Comparison of ENCODE assay signal across 7 cellular contexts in the genomic region with DNA sequence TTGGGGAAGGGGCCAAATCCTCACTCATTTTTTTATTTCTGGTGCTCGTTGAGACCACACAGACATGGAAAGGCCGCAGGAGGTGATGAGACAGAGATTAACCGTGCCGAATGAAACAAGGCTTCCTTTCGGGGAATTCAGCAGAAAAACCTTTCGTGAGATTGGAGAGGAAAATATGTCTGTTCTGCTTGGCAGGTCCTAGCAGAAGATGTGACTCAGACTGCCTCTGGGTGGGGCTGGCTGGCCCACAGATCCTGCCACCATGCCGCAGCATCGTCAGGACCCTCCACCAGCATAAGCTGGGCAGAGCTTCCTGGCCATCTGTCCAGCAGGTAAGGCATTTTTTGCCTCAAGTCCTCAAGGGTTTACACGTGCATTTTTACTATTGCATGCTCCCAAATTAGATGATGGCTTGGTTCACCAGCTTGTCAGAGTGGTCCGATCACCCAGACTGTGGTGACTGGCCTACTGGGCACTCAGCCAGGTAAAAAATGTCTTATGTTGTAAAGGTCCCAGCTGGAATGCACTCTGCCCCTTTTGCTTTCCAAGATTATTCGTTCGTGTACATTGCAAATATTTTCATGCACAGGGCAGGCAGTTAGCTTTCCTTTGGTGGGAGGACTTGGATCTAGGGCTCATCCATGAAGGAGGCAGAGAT. TPM values are rescaled to one million over a fixed set of nuclear protein-coding genes. Genes with fewer than 3 reads are reported as not detected.
A peak's percentile ranks its signal among the peaks of the same experiment; 100 is the strongest.
DNase-seq lines count a peak whose midpoint lies in the region; ATAC-seq and TF ChIP-seq lines count a peak whose summit lies in the region.

No MANE protein-coding gene starts in this region.

- H3K9me3 ChIP-seq in SK-N-SH = no peaks in the 10 kb centered on the region

- peaks cover 16 to 31% of the 10 kb centered on the region in 2 experiments; a peak in 2 of 4 replicates for H3K4me1 ChIP-seq in SK-N-SH (ENCODE audit: control insufficient read depth in 1 of 2, insufficient read depth in 2 of 2, low read depth in 1 of 2, low read length in 1 of 2)

- H3K4me3 ChIP-seq in SK-N-SH (ENCODE audit: low read depth in 2 of 2, low read length in 1 of 2) = peak overlapping the region; percentile 61 to 79

- TF ChIP-seq RAD21 in SK-N-SH (IDR thresholded peaks at IDR 0.05; ENCODE audit: low read length) = peak; percentile 37

- no peaks in the 10 kb centered on the region for H3K9me2 ChIP-seq in SK-N-SH

- peak; percentile 72 for DNase-seq in SK-N-SH
- DNase-seq in amniotic epithelial cell (ENCODE audit: low read depth) = peak; percentile 63
- peak; percentile 36 for DNase-seq in inferior parietal cortex (ENCODE audit: extremely low spot score)
- peak; percentile 54 to 65 (median 58) for DNase-seq in stimulated activated CD4-positive, alpha-beta T cell treated with anti-CD3 and anti-CD28 coated beads, Interleukin-12 subunit alpha, Interleukin-12 subunit beta, amount 100 ng/mL, for 48 hours (ENCODE audit: low read depth in 2 of 3, low spot score in 1 of 3)
- DNase-seq in cortex of kidney (lab: John Stamatoyannopoulos, UW) = no peak

- peak; percentile 34 for ATAC-seq in HG03103 (IDR thresholded peaks at IDR 0.05; ENCODE audit: low read depth, unreplicated experiment)

- peak; percentile 37 for TF ChIP-seq CTCF in GM12874 (IDR thresholded peaks at IDR 0.05; ENCODE audit: insufficient read depth, low read depth, low read length)
- TF ChIP-seq CTCF in SK-N-SH (IDR thresholded peaks at IDR 0.05) = no peak

- H3F3A ChIP-seq in SK-N-SH (replicated peaks; ENCODE audit: insufficient read depth) = peaks cover 34% of the 10 kb centered on the region

- peaks cover 41% of the 10 kb centered on the region for H4K20me1 ChIP-seq in SK-N-SH (ENCODE audit: insufficient read depth)

- TF ChIP-seq EP300 in SK-N-SH (IDR thresholded peaks at IDR 0.05; ENCODE audit: borderline replicate concordance in 1 of 2, low read depth in 1 of 2, low read length in 1 of 2) = peak in 1 of 2 experiments; percentile 10; a peak in 1 of 4 replicates

- H3K9ac ChIP-seq in SK-N-SH = peak overlapping the region; percentile 96

- no peaks in the 10 kb centered on the region for H3K27me3 ChIP-seq in SK-N-SH (ENCODE audit: insufficient read depth)

- H3K4me2 ChIP-seq in SK-N-SH = peak overlapping the region; percentile 92

- H3K79me2 ChIP-seq in SK-N-SH (ENCODE audit: insufficient read depth) = peaks cover 64% of the 10 kb centered on the region

- 0% methylated on average over 12 of the region's 12 CpGs for WGBS in SK-N-SH (ENCODE audit: low lambda C conversion rate)

- H3K36me3 ChIP-seq in SK-N-SH (replicated peaks in 1 of 2; ENCODE audit: control insufficient read depth in 1 of 2, insufficient read depth in 2 of 2, low read length in 1 of 2) = peaks cover 9 to 16% of the 10 kb centered on the region in 2 experiments

- peak overlapping the region; percentile 90 to 94 for H3K27ac ChIP-seq in SK-N-SH (ENCODE audit: low read depth in 2 of 2, low read length in 1 of 2)

- CTCF ChIA-PET in SK-N-SH (lab: Yijun Ruan, JAX) = interaction anchor here (0.9 to 4.0 kb wide), 8 partner anchors 14 to 139 kb away, joined by 3 to 28 read pairs (median 5); a partner anchor contains a TSS

- H2AFZ ChIP-seq in SK-N-SH (ENCODE audit: low read depth) = no peak overlapping the region

- POLR2A ChIA-PET in SK-N-SH (lab: Yijun Ruan, JAX) = interaction anchor here (1.1 to 4.2 kb wide), 4 partner anchors 18 to 37 kb away, joined by 3 to 69 read pairs (median 16); a partner anchor contains a TSS

TF ChIP-seq in SK-N-SH, 30 proteins besides CTCF, POLR2A, EP300 and RAD21 (continues in another document):
- TF ChIP-seq MXI1 (IDR thresholded peaks at IDR 0.05; ENCODE audit: low read depth, low read length) (peak; percentile 83), TEAD4 (IDR thresholded peaks at IDR 0.05; ENCODE audit: borderline replicate concordance, insufficient read depth) (no peak), GABPA (IDR thresholded peaks at IDR 0.05; ENCODE audit: low read depth) (no peak), YY1 (IDR thresholded peaks at IDR 0.05; ENCODE audit: low read depth) (no peak), RFX5 (IDR thresholded peaks at IDR 0.05; ENCODE audit: low read length) (no peak), TCF12 (IDR thresholded peaks at IDR 0.05) (peak; percentile 57), ELF1 (IDR thresholded peaks at IDR 0.05) (no peak), FOSL2 (IDR thresholded peaks at IDR 0.05; ENCODE audit: borderline replicate concordance, low read depth) (peak; percentile 54; the same call in 1 of the 2 replicates), FOXJ3 (CRISPR knock-in tag; IDR thresholded peaks at IDR 0.05) (no peak), TAF1 (IDR thresholded peaks at IDR 0.05; ENCODE audit: borderline replicate concordance, low read depth, low read length) (peak; percentile 45; the same call in 1 of the 2 replicates), SMC3 (IDR thresholded peaks at IDR 0.05; ENCODE audit: low read depth, low read length) (peak; percentile 15; the same call in 1 of the 2 replicates), EZH2phosphoT487 (IDR thresholded peaks at IDR 0.05; ENCODE audit: borderline replicate concordance, low read depth) (no peak), POLR2AphosphoS5 (IDR thresholded peaks at IDR 0.05; ENCODE audit: low read depth, low read length) (0 out of 2 replicates have a peak, but pooled peaks have one; percentile 46), MEF2A (IDR thresholded peaks at IDR 0.05; ENCODE audit: borderline replicate concordance, low read depth) (no peak), SIN3A (IDR thresholded peaks at IDR 0.05; ENCODE audit: borderline replicate concordance, low read depth, low read length) (0 out of 2 replicates have a peak, but pooled peaks have one; percentile 39), GATA2 (CRISPR knock-in tag; IDR thresholded peaks at IDR 0.05) (no peak), JUND (IDR thresholded peaks at IDR 0.05) (peak; percentile 38; the same call in 1 of the 2 replicates)
- TF ChIP-seq, protein P1, sequence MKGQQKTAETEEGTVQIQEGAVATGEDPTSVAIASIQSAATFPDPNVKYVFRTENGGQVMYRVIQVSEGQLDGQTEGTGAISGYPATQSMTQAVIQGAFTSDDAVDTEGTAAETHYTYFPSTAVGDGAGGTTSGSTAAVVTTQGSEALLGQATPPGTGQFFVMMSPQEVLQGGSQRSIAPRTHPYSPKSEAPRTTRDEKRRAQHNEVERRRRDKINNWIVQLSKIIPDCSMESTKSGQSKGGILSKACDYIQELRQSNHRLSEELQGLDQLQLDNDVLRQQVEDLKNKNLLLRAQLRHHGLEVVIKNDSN (IDR thresholded peaks at IDR 0.05; ENCODE audit: borderline replicate concordance, low read depth) = no peak
- TF ChIP-seq, protein P2, sequence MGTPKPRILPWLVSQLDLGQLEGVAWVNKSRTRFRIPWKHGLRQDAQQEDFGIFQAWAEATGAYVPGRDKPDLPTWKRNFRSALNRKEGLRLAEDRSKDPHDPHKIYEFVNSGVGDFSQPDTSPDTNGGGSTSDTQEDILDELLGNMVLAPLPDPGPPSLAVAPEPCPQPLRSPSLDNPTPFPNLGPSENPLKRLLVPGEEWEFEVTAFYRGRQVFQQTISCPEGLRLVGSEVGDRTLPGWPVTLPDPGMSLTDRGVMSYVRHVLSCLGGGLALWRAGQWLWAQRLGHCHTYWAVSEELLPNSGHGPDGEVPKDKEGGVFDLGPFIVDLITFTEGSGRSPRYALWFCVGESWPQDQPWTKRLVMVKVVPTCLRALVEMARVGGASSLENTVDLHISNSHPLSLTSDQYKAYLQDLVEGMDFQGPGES (IDR thresholded peaks at IDR 0.05; ENCODE audit: low read depth, low read length) = no peak
- TF ChIP-seq, protein P3, sequence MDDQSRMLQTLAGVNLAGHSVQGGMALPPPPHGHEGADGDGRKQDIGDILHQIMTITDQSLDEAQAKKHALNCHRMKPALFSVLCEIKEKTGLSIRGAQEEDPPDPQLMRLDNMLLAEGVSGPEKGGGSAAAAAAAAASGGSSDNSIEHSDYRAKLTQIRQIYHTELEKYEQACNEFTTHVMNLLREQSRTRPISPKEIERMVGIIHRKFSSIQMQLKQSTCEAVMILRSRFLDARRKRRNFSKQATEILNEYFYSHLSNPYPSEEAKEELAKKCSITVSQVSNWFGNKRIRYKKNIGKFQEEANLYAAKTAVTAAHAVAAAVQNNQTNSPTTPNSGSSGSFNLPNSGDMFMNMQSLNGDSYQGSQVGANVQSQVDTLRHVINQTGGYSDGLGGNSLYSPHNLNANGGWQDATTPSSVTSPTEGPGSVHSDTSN (IDR thresholded peaks at IDR 0.05) = peak; percentile 2; the same call in 1 of the 2 replicates

RNA-seq across cellular contexts. Expression of a gene that starts 1.5 kb away (rescaled TPM):
- 83.5 and 95.5 TPM in 2 replicates for polyA plus RNA-seq in SK-N-SH (2012; rRNA removed)
- 65.2 and 68.4 TPM in 2 replicates for polyA plus RNA-seq in SK-N-SH (2012; cell fraction: cytosol; rRNA removed)
- polyA plus RNA-seq in SK-N-SH (2012; cell fraction: nucleus; rRNA removed) = 224 and 254 TPM in 2 replicates

RNA-seq across cellular contexts. Expression of a gene that starts 30.0 kb away (rescaled TPM):
- polyA plus RNA-seq in SK-N-SH (2012; rRNA removed) = 24.4 and 31.1 TPM in 2 replicates
- 15.8 and 23.6 TPM in 2 replicates for polyA plus RNA-seq in SK-N-SH (2012; cell fraction: cytosol; rRNA removed)
- polyA plus RNA-seq in SK-N-SH (2012; cell fraction: nucleus; rRNA removed) = 23.4 and 33.0 TPM in 2 replicates

RNA-seq across cellular contexts. Expression of a gene that starts 32.3 kb away (rescaled TPM):
- polyA plus RNA-seq in SK-N-SH (2012; rRNA removed) = 15.9 and 17.5 TPM in 2 replicates
- polyA plus RNA-seq in SK-N-SH (2012; cell fraction: cytosol; rRNA removed) = 8.3 and 12.2 TPM in 2 replicates
- 39.2 and 48.5 TPM in 2 replicates for polyA plus RNA-seq in SK-N-SH (2012; cell fraction: nucleus; rRNA removed)

RNA-seq across cellular contexts. Expression of a gene that starts 39.6 kb away (rescaled TPM):
- polyA plus RNA-seq in SK-N-SH (2012; rRNA removed) = 52.5 and 64.0 TPM in 2 replicates
- 26.8 and 42.2 TPM in 2 replicates for polyA plus RNA-seq in SK-N-SH (2012; cell fraction: cytosol; rRNA removed)
- 133 and 150 TPM in 2 replicates for polyA plus RNA-seq in SK-N-SH (2012; cell fraction: nucleus; rRNA removed)

RNA-seq across cellular contexts. Expression of a gene that starts 41.5 kb away (rescaled TPM):
- polyA plus RNA-seq in SK-N-SH (2012; rRNA removed) = 6.3 and 7.3 TPM in 2 replicates
- 2.6 and 3.5 TPM in 2 replicates for polyA plus RNA-seq in SK-N-SH (2012; cell fraction: cytosol; rRNA removed)
- polyA plus RNA-seq in SK-N-SH (2012; cell fraction: nucleus; rRNA removed) = 21.7 and 30.1 TPM in 2 replicates
